9 cellular contexts compared by ENCODE assay signal in genomic region chr18:67243799-67244587, GRCh38.
DNase-seq lines count a peak whose midpoint lies in the region; ATAC-seq and TF ChIP-seq lines count a peak whose summit lies in the region.
"Had no signal": no experiment of that assay in that cellular context is flagged by ENCODE, and none has a peak within 500 bp of the region (broad histone marks: within the 10 kb centered on the region; RNA-seq: fewer than 3 reads in every experiment).

No MANE protein-coding gene starts in this region.

- H3K4me1 ChIP-seq in PC-3 (ENCODE audit: insufficient read depth, low read length): peaks cover 4% of the 10 kb centered on the region; the same call in 1 of the 2 replicates
- no peaks in the 10 kb centered on the region for H3K4me1 ChIP-seq in fibroblast of lung (ENCODE audit: control insufficient read depth, extremely low read depth, insufficient read depth, low read length)

- H3K9me2 ChIP-seq in PC-3 (replicated peaks; ENCODE audit: low read length): no peaks in the 10 kb centered on the region

- DNase-seq in AG04449 (ENCODE audit: low read depth, low spot score) (no peak), PC-3 (no peak), fibroblast of lung (ENCODE audit: low read depth in 2 of 2) (peak in 1 of 2 donors; percentile 28), NCI-H2171 (lab: John Stamatoyannopoulos, UW) (no peak), D341Med (ENCODE audit: low spot score) (no peak), SIG-M5 treated with dmso at 0.1 percent for 504 hours (lab: John Stamatoyannopoulos, UW; ENCODE audit: unreplicated experiment) (no peak)

- ATAC-seq in GM19043 (IDR thresholded peaks at IDR 0.05; ENCODE audit: low read depth, unreplicated experiment) (peak; percentile 57), PC-3 (peak; percentile 84), GM18861 (IDR thresholded peaks at IDR 0.05; ENCODE audit: unreplicated experiment) (no peak)

- H3K27ac ChIP-seq in PC-3 (ENCODE audit: low read length): no peak overlapping the region
- H3K27ac ChIP-seq in fibroblast of lung (ENCODE audit: insufficient read depth, low read length): no peak overlapping the region
- H3K27ac ChIP-seq: HL-60 had no signal

- no peaks in the 10 kb centered on the region for H3F3A ChIP-seq in PC-3 (ENCODE audit: low read length, unreplicated experiment)

- H3K79me2 ChIP-seq in PC-3 (ENCODE audit: low read length): no peaks in the 10 kb centered on the region
- no peaks in the 10 kb centered on the region for H3K79me2 ChIP-seq in fibroblast of lung (ENCODE audit: control insufficient read depth, insufficient read depth, low read length)

- no TSS peak for BruUV-seq in PC-3 (replicated peaks; lab: Mats Ljungman, UMichigan)

- no peaks in the 10 kb centered on the region for H4K20me1 ChIP-seq in PC-3 (ENCODE audit: low read length)
- H4K20me1 ChIP-seq in fibroblast of lung (ENCODE audit: control insufficient read depth, extremely low read depth, insufficient read depth, low read length): no peaks in the 10 kb centered on the region

- CTCF ChIA-PET in AG04449 (lab: Yijun Ruan, JAX) (interaction anchor here (1.0 to 1.3 kb wide), 2 partner anchors 272 to 1419 kb away, joined by 3 read pairs; no protein-coding TSS in a partner anchor), PC-3 (lab: Charles Lee) (interaction anchor here (0.6 kb wide), 1 partner anchor 127 kb away, joined by 3 read pairs; no protein-coding TSS in a partner anchor)

- H3K36me3 ChIP-seq in PC-3 (ENCODE audit: low read depth, low read length) (no peaks in the 10 kb centered on the region), fibroblast of lung (ENCODE audit: control insufficient read depth, insufficient read depth, low read length) (no peaks in the 10 kb centered on the region)

- no peak overlapping the region for H3K9ac ChIP-seq in PC-3 (ENCODE audit: low read length)
- no peak overlapping the region for H3K9ac ChIP-seq in fibroblast of lung (ENCODE audit: insufficient read depth, low read length)

- TF ChIP-seq CTCF in AG04449 (IDR thresholded peaks at IDR 0.05; ENCODE audit: insufficient read depth, low read length, missing control alignments) (no peak), PC-3 (conservative IDR thresholded peaks at IDR 0.05; ENCODE audit: low read depth, low read length) (no peak), fibroblast of lung (conservative IDR thresholded peaks at IDR 0.05 in 1 of 2, IDR thresholded peaks at IDR 0.05 in 1 of 2; ENCODE audit: low read depth in 1 of 2, low read length in 2 of 2) (no peak)

- intact Hi-C loops in PC-3 (cut with micrococcal nuclease): no loop called here

- POLR2A ChIA-PET in AG04449 (lab: Yijun Ruan, JAX): no interaction called here
- POLR2A ChIA-PET in PC-3 (lab: Charles Lee; ENCODE audit: unreplicated experiment): interaction anchor here (0.6 kb wide), 1 partner anchor 340 kb away, joined by 3 read pairs; no protein-coding TSS in a partner anchor

- H2AFZ ChIP-seq in PC-3 (ENCODE audit: low read length): peak overlapping the region; percentile 82
- H2AFZ ChIP-seq in fibroblast of lung (ENCODE audit: low read length): peak overlapping the region; percentile 96

- H3K27me3 ChIP-seq in PC-3 (ENCODE audit: low read length) (no peaks in the 10 kb centered on the region), fibroblast of lung (ENCODE audit: control insufficient read depth, insufficient read depth, low read length) (no peaks in the 10 kb centered on the region)

- peak overlapping the region; percentile 13; the same call in 1 of the 2 replicates for H3K4me3 ChIP-seq in AG04449 (ENCODE audit: low read depth, low read length)
- H3K4me3 ChIP-seq in PC-3 (ENCODE audit: low read length): peak overlapping the region; percentile 52
- H3K4me3 ChIP-seq in fibroblast of lung (replicated peaks in 1 of 4; ENCODE audit: control extremely low read depth in 1 of 4, insufficient read depth in 1 of 4, low read depth in 3 of 4, low read length in 4 of 4): peak overlapping the region; percentile 20 to 53 (median 38)

- H3K4me2 ChIP-seq in PC-3 (ENCODE audit: low read length) (peak overlapping the region; percentile 81), fibroblast of lung (ENCODE audit: extremely low read depth, insufficient read depth, low read length) (peak overlapping the region; percentile 99)

- H3K9me3 ChIP-seq in PC-3 (ENCODE audit: low read length) (no peaks in the 10 kb centered on the region), fibroblast of lung (ENCODE audit: control insufficient read depth, insufficient read depth, low read depth, low read length) (no peaks in the 10 kb centered on the region)
